Comparison of ENCODE assay signal across 1 cellular context in genomic region chr1:15684468-15685283, GRCh38.
TF ChIP-seq lines count a peak whose summit lies in the region.

No MANE protein-coding gene starts in this region.

TF ChIP-seq in K562, 482 proteins besides CTCF, POLR2A, EP300 and RAD21 (continues in another document):
- TF ChIP-seq ELK1 (CRISPR knock-in tag; IDR thresholded peaks at IDR 0.05) = no peak
- no peak for TF ChIP-seq ZNF707 (CRISPR knock-in tag; conservative IDR thresholded peaks at IDR 0.05)
- no peak for TF ChIP-seq SRSF7 (optimal IDR thresholded peaks at IDR 0.05; ENCODE audit: low read depth, low read length)
- no peak for TF ChIP-seq ZNF76 (CRISPR knock-in tag; IDR thresholded peaks at IDR 0.05; ENCODE audit: borderline replicate concordance)
- TF ChIP-seq WHSC1 (IDR thresholded peaks at IDR 0.05; ENCODE audit: low read length) = no peak
- TF ChIP-seq HDGF (IDR thresholded peaks at IDR 0.05) = no peak
- no peak for TF ChIP-seq MED1 (CRISPR knock-in tag; IDR thresholded peaks at IDR 0.05; ENCODE audit: borderline replicate concordance)
- TF ChIP-seq BCLAF1 (IDR thresholded peaks at IDR 0.05; ENCODE audit: borderline replicate concordance in 1 of 2, control insufficient read depth in 1 of 2, low read depth in 2 of 2, low read length in 1 of 2) = no peak
- TF ChIP-seq ZNF253 (CRISPR knock-in tag; conservative IDR thresholded peaks at IDR 0.05) = no peak
- TF ChIP-seq NFATC3 (IDR thresholded peaks at IDR 0.05) = no peak
- peak; percentile 19 for TF ChIP-seq NEUROD1 (IDR thresholded peaks at IDR 0.05; ENCODE audit: borderline replicate concordance, low read depth, low read length, partially characterized antibody)
- TF ChIP-seq XRCC4 (IDR thresholded peaks at IDR 0.05; ENCODE audit: extremely low read depth, insufficient read depth, insufficient read length) = no peak
- TF ChIP-seq RFX7 (CRISPR knock-in tag; IDR thresholded peaks at IDR 0.05) = no peak
- TF ChIP-seq YY1 (IDR thresholded peaks at IDR 0.05; ENCODE audit: borderline replicate concordance in 1 of 3, control insufficient read depth in 1 of 3, extremely low read depth in 1 of 3, insufficient read depth in 3 of 3, insufficient read length in 1 of 3, insufficient replicate concordance in 2 of 3, low read depth in 1 of 3, low read length in 2 of 3) = peak in 1 of 3 experiments; percentile 3
- no peak for TF ChIP-seq DMBX1 (CRISPR knock-in tag; IDR thresholded peaks at IDR 0.05; ENCODE audit: borderline replicate concordance)
- TF ChIP-seq SMARCA4 (IDR thresholded peaks at IDR 0.05) = 0 out of 2 replicates have a peak, but pooled peaks have one; percentile 41
- TF ChIP-seq HMG20B (CRISPR knock-in tag; IDR thresholded peaks at IDR 0.05) = no peak
- TF ChIP-seq CHD4 (IDR thresholded peaks at IDR 0.05; ENCODE audit: insufficient read depth, insufficient replicate concordance, low read depth, low read length, poor library complexity, severe bottlenecking) = no peak
- no peak for TF ChIP-seq SP2 (IDR thresholded peaks at IDR 0.05; ENCODE audit: extremely low read depth, low read depth, low read length, poor library complexity, severe bottlenecking)
- TF ChIP-seq THRA (IDR thresholded peaks at IDR 0.05) = no peak
- 0 out of 2 replicates have a peak, but pooled peaks have one; percentile 35 for TF ChIP-seq GATA2 (CRISPR knock-in tag; IDR thresholded peaks at IDR 0.05)
- TF ChIP-seq TARDBP (IDR thresholded peaks at IDR 0.05) = no peak
- TF ChIP-seq ZNF280A (IDR thresholded peaks at IDR 0.05; ENCODE audit: low read depth, partially characterized antibody) = no peak
- 0 out of 2 replicates have a peak, but pooled peaks have one; percentile 69 for TF ChIP-seq SMARCC2 (IDR thresholded peaks at IDR 0.05; ENCODE audit: low read depth)
- no peak for TF ChIP-seq SMAD3 (CRISPR knock-in tag; conservative IDR thresholded peaks at IDR 0.05)
- no peak for TF ChIP-seq ZNF518B (CRISPR knock-in tag; IDR thresholded peaks at IDR 0.05)
- TF ChIP-seq MLX (CRISPR knock-in tag; conservative IDR thresholded peaks at IDR 0.05) = no peak
- no peak for TF ChIP-seq FOXK2 (conservative IDR thresholded peaks at IDR 0.05 in 1 of 2, IDR thresholded peaks at IDR 0.05 in 1 of 2; ENCODE audit: low read depth in 2 of 2)
- no peak for TF ChIP-seq NCOA6 (IDR thresholded peaks at IDR 0.05)
- no peak for TF ChIP-seq HNRNPH1 (optimal IDR thresholded peaks at IDR 0.05; ENCODE audit: low read depth, low read length)
- TF ChIP-seq AFF4 (CRISPR knock-in tag; IDR thresholded peaks at IDR 0.05) = no peak
- no peak for TF ChIP-seq PURB (CRISPR knock-in tag; IDR thresholded peaks at IDR 0.05; ENCODE audit: low read depth)
- no peak for TF ChIP-seq NR2C2 (CRISPR knock-in tag; IDR thresholded peaks at IDR 0.05)
- TF ChIP-seq NR2C2 (tag; IDR thresholded peaks at IDR 0.05) = 0 out of 2 replicates have a peak, but pooled peaks have one; percentile 27
- no peak for TF ChIP-seq GMEB1 (CRISPR knock-in tag; IDR thresholded peaks at IDR 0.05)
- peak in 1 of 3 experiments; percentile 53; a peak in 1 of 6 replicates for TF ChIP-seq ZBTB11 (CRISPR knock-in tag; IDR thresholded peaks at IDR 0.05)
- no peak for TF ChIP-seq GTF2B (IDR thresholded peaks at IDR 0.05; ENCODE audit: extremely low read depth, insufficient read length)
